In the genomic region with DNA sequence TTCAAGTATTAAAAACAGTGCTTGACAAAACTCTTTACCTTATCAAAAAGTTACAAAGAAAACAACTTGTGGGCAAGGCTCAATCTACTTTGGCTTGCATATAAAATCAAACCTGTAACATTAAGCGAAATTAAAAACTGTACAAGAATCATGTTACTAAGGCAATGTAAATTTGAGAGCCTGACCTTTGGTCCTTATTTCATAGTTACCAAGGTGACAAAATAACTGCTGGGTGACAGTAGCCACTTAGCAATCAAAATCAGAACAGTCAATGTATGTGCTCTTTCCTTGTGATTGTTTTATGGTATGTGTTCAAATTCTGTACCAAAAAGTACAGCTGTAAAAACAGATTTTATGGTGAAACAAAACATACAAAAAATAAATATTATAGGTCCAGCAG, we compare ENCODE assay signal across 23 cellular contexts.
DNase-seq lines count a peak whose midpoint lies in the region; ATAC-seq and TF ChIP-seq lines count a peak whose summit lies in the region.
"Had no signal": no experiment of that assay in that cellular context is flagged by ENCODE, and none has a peak within 500 bp of the region (broad histone marks: within the 10 kb centered on the region; RNA-seq: fewer than 3 reads in every experiment).

No MANE protein-coding gene starts in this region.

- 82 to 89% methylated on average over 1 of the region's 1 CpG for WGBS in heart right ventricle, 2 donors

- no peaks in the 10 kb centered on the region for H3K4me1 Mint-ChIP-seq in nephron
- H3K4me1 Mint-ChIP-seq: CD14-positive monocyte had no signal

- TF ChIP-seq CTCF in colonic mucosa (IDR thresholded peaks at IDR 0.05) (no peak), nephron (IDR thresholded peaks at IDR 0.05; ENCODE audit: unreplicated experiment in 3 of 3) (no peak), heart right ventricle (IDR thresholded peaks at IDR 0.05) (no peak)

- H3K9me3 Mint-ChIP-seq in nephron = peaks cover 3% of the 10 kb centered on the region
- H3K9me3 Mint-ChIP-seq: H9 had no signal

- no peaks in the 10 kb centered on the region for H3K36me3 ChIP-seq in colonic mucosa
- no peaks in the 10 kb centered on the region for H3K36me3 ChIP-seq in heart right ventricle
- H3K36me3 ChIP-seq: BE2C had no signal

- no peak overlapping the region for H3K4me3 Mint-ChIP-seq in nephron
- H3K4me3 Mint-ChIP-seq: CD14-positive monocyte; CD8-positive, alpha-beta memory T cell; H9 had no signal

- no peaks in the 10 kb centered on the region for H3K27me3 Mint-ChIP-seq in nephron (ENCODE audit: low read depth)
- H3K27me3 Mint-ChIP-seq: CD8-positive, alpha-beta memory T cell had no signal

- no peaks in the 10 kb centered on the region for H3K36me3 Mint-ChIP-seq in nephron (ENCODE audit: low read depth)

- DNase-seq in DMS53 (lab: John Stamatoyannopoulos, UW) = peak; percentile 18
- DNase-seq in DMS53 treated with DMSO at 0.1 percent for 48 hours (lab: John Stamatoyannopoulos, UW; ENCODE audit: unreplicated experiment) = no peak
- peak; percentile 36 for DNase-seq in NCI-H526 treated with DMSO at 0.1 percent for 48 hours (lab: John Stamatoyannopoulos, UW)
- DNase-seq in colonic mucosa = no peak
- DNase-seq in heart right ventricle = no peak
- DNase-seq in activated CD4-positive, alpha-beta T cell treated with anti-CD3 and anti-CD28 coated beads for 48 hours = no peak
- no peak for DNase-seq in T1000 (lab: John Stamatoyannopoulos, UW)
- DNase-seq: 8988T; ACHN; BE2C; CD8-positive, alpha-beta memory T cell; H9; KBM-7; MG63; NCI-H1105 treated with DMSO at 0.1 percent for 48 hours; NCI-H1694; NCI-H2081; NCI-H2171; NCI-H226; NCI-H524; SK-N-SH had no signal

- H3K27ac Mint-ChIP-seq in nephron = peak overlapping the region in 2 of 3 experiments; percentile 48 to 60
- H3K27ac Mint-ChIP-seq: CD14-positive monocyte; CD8-positive, alpha-beta memory T cell; H9 had no signal

- no peak for ATAC-seq in heart right ventricle

- H3K27me3 ChIP-seq in colonic mucosa = no peaks in the 10 kb centered on the region
- H3K27me3 ChIP-seq in heart right ventricle = no peaks in the 10 kb centered on the region
- H3K27me3 ChIP-seq: BE2C, MG63 had no signal

- peak overlapping the region; percentile 45 for H3K27ac ChIP-seq in colonic mucosa
- no peak overlapping the region for H3K27ac ChIP-seq in heart right ventricle

- no peaks in the 10 kb centered on the region for H3K4me1 ChIP-seq in colonic mucosa
- peaks cover 0 to 5% (median 0%) of the 10 kb centered on the region in 9 donors for H3K4me1 ChIP-seq in heart right ventricle

- no peak overlapping the region for H3K4me3 ChIP-seq in colonic mucosa
- H3K4me3 ChIP-seq in heart right ventricle = no peak overlapping the region
- H3K4me3 ChIP-seq: MG63 had no signal

- H3K9ac ChIP-seq in colonic mucosa (ENCODE audit: low read depth in 2 of 2, low read length in 2 of 2) = no peak overlapping the region
- H3K9ac ChIP-seq: SK-N-SH had no signal

- intact Hi-C loops in colonic mucosa (cut with DNase I) = no loop called here
- intact Hi-C loops in heart right ventricle (cut with DNase I) = no loop called here

- H3K9me3 ChIP-seq in colonic mucosa = no peaks in the 10 kb centered on the region
- peaks cover 0 to 19% (median 0%) of the 10 kb centered on the region in 11 donors for H3K9me3 ChIP-seq in heart right ventricle
- H3K9me3 ChIP-seq: BE2C, MG63 had no signal

Comparison
In these comparisons a context has a peak if more than half of its experiments do, and no peak if none do; other contexts are left out.
1. DNase-seq: peak in DMS53 (single experiment) and NCI-H526 treated with DMSO at 0.1 percent for 48 hours (single experiment); none in DMS53 treated with DMSO at 0.1 percent for 48 hours (single experiment), colonic mucosa (single experiment), heart right ventricle (0 of 2), activated CD4-positive, alpha-beta T cell treated with anti-CD3 and anti-CD28 coated beads for 48 hours (single experiment) and T1000 (single experiment).